In genomic region chr6:34267746-34268145, GRCh38 we compare ENCODE assay signal across 33 cellular contexts. TPM values are rescaled to one million over a fixed set of nuclear protein-coding genes. Genes with fewer than 3 reads are reported as not detected.
DNase-seq lines count a peak whose midpoint lies in the region; ATAC-seq, FAIRE-seq and TF ChIP-seq lines count a peak whose summit lies in the region.
"Had no signal": no experiment of that assay in that cellular context is flagged by ENCODE, and none has a peak within 500 bp of the region (broad histone marks: within the 10 kb centered on the region; RNA-seq: fewer than 3 reads in every experiment).

No MANE protein-coding gene starts in this region.

- ATAC-seq in HepG2, result no peak
- ATAC-seq in right lobe of liver, result no peak
- ATAC-seq in K562, result no peak
- ATAC-seq in gastroesophageal sphincter, result no peak
- ATAC-seq: A549; CD8-positive, alpha-beta T cell had no signal

- H3K27me3 ChIP-seq in HepG2 (ENCODE audit: control insufficient read depth in 1 of 2, insufficient read depth in 2 of 2, low read length in 2 of 2) (no peaks in the 10 kb centered on the region), right lobe of liver (no peaks in the 10 kb centered on the region), K562 (ENCODE audit: control insufficient read depth in 2 of 2, insufficient read depth in 2 of 2, low read length in 2 of 2) (no peaks in the 10 kb centered on the region), gastroesophageal sphincter (no peaks in the 10 kb centered on the region)
- H3K27me3 ChIP-seq: BE2C; BLaER1; BLaER1 treated with 17β-estradiol and CSF1 and Interleukin-3, amounts not matched to agents 10 nM and 100 nM had no signal

- FAIRE-seq in HepG2 (lab: Jason Lieb, UNC), result no peak
- no peak for FAIRE-seq in K562 (lab: Jason Lieb, UNC)
- FAIRE-seq: A204.1, A549, D721Med had no signal

- H3K79me2 ChIP-seq in HepG2 (ENCODE audit: insufficient read depth, low read length) (no peaks in the 10 kb centered on the region), K562 (ENCODE audit: control insufficient read depth, insufficient read depth, low read length) (0 out of 3 replicates have a peak, but pooled peaks cover 2% of the 10 kb centered on the region)

- H3K9ac ChIP-seq in HepG2 (ENCODE audit: insufficient read depth, low read depth, low read length) (no peak overlapping the region), K562 (ENCODE audit: insufficient read depth in 1 of 2, low read depth in 2 of 2, low read length in 2 of 2) (no peak overlapping the region)
- H3K9ac ChIP-seq: BLaER1; BLaER1 treated with 17β-estradiol and CSF1 and Interleukin-3, amounts not matched to agents 10 nM and 100 nM had no signal

- intact Hi-C loops in HepG2 (cut with micrococcal nuclease; ENCODE audit: unreplicated experiment), result no loop called here
- intact Hi-C loops in right lobe of liver (cut with DNase I), result no loop called here
- intact Hi-C loops in K562 (cut with micrococcal nuclease), result no loop called here

- TF ChIP-seq RAD21 in HepG2 (CRISPR knock-in tag; IDR thresholded peaks at IDR 0.05) (no peak), K562 (CRISPR knock-in tag; conservative IDR thresholded peaks at IDR 0.05 in 1 of 2, IDR thresholded peaks at IDR 0.05 in 1 of 2) (no peak)

- H3K9me3 ChIP-seq in HepG2 (ENCODE audit: low read length) (no peaks in the 10 kb centered on the region), right lobe of liver (no peaks in the 10 kb centered on the region), K562 (replicated peaks; ENCODE audit: control insufficient read depth, insufficient read depth, low read depth, low read length) (peaks cover 3% of the 10 kb centered on the region), gastroesophageal sphincter (peaks cover 0 to 7% (median 0%) of the 10 kb centered on the region in 3 donors)
- H3K9me3 ChIP-seq: A549, BE2C had no signal

- POLR2A ChIA-PET in HepG2 (lab: Yijun Ruan, JAX) (no interaction called here), HEK293T (lab: Yijun Ruan, JAX) (interaction anchor here (0.6 kb wide), 1 partner anchor 19 kb away, joined by 3 read pairs; the partner anchor contains the start of gene SMIM29), K562 (lab: Yijun Ruan, JAX) (interaction anchor here (0.6 to 1.0 kb wide), 4 partner anchors 14 to 33 kb away, joined by 3 to 5 read pairs (median 3); no protein-coding TSS in a partner anchor)

- H3K4me1 ChIP-seq in HepG2 (ENCODE audit: insufficient read depth, low read length) (0 out of 2 replicates have a peak, but pooled peaks cover 12% of the 10 kb centered on the region), right lobe of liver (no peaks in the 10 kb centered on the region), K562 (replicated peaks in 1 of 2; ENCODE audit: control insufficient read depth in 2 of 2, insufficient read depth in 2 of 2, low read length in 2 of 2) (peaks cover 8 to 9% of the 10 kb centered on the region in 2 experiments; a peak in 4 of 5 replicates), gastroesophageal sphincter (no peaks in the 10 kb centered on the region)
- H3K4me1 ChIP-seq: A549, BE2C, Caco-2 had no signal

- H2AFZ ChIP-seq in HepG2 (ENCODE audit: low read length) (no peak overlapping the region), K562 (ENCODE audit: low read depth, low read length) (no peak overlapping the region)

- CTCF ChIA-PET in HepG2 (lab: Yijun Ruan, JAX; ENCODE audit: low intra/inter-chr PET ratio, low total read pairs), result no interaction called here
- CTCF ChIA-PET in HEK293T (lab: Yijun Ruan, JAX), result no interaction called here
- CTCF ChIA-PET in K562 (lab: Yijun Ruan, JAX; ENCODE audit: low intra/inter-chr PET ratio), result no interaction called here

- H3K9me1 ChIP-seq in K562 (ENCODE audit: control insufficient read depth, insufficient read depth, low read length), result no peaks in the 10 kb centered on the region

- H3K4me2 ChIP-seq in HepG2 (ENCODE audit: low read depth, low read length), result no peak overlapping the region
- no peak overlapping the region for H3K4me2 ChIP-seq in K562 (ENCODE audit: insufficient read depth, low read length)
- H3K4me2 ChIP-seq: A549; BLaER1; BLaER1 treated with 17β-estradiol and CSF1 and Interleukin-3, amounts not matched to agents 10 nM and 100 nM had no signal

- no peak for TF ChIP-seq POLR2A in HepG2 (IDR thresholded peaks at IDR 0.05; ENCODE audit: insufficient read depth in 1 of 2, low read depth in 2 of 2, low read length in 2 of 2)
- no peak for TF ChIP-seq POLR2A in right lobe of liver (IDR thresholded peaks at IDR 0.05)
- no peak for TF ChIP-seq POLR2A in K562 (conservative IDR thresholded peaks at IDR 0.05)
- TF ChIP-seq POLR2A in gastroesophageal sphincter (IDR thresholded peaks at IDR 0.05), result no peak

- TF ChIP-seq EP300 in HepG2 (IDR thresholded peaks at IDR 0.05; ENCODE audit: low read depth in 2 of 2, low read length in 2 of 2) (no peak), HepG2 (CRISPR knock-in tag; IDR thresholded peaks at IDR 0.05; ENCODE audit: borderline replicate concordance) (no peak), K562 (IDR thresholded peaks at IDR 0.05; ENCODE audit: low read length) (no peak), gastroesophageal sphincter (IDR thresholded peaks at IDR 0.05) (no peak)

- in situ Hi-C loops in HepG2 (cut with HindIII; ENCODE audit: extremely low pct_ligation_motif_present, low pct_unique_long_range_greater_than_20kb), result no loop called here
- in situ Hi-C loops in K562 (cut with MboI), result no loop called here

- TF ChIP-seq CTCF in HepG2 (CRISPR knock-in tag; IDR thresholded peaks at IDR 0.05), result no peak
- no peak for TF ChIP-seq CTCF in right lobe of liver (IDR thresholded peaks at IDR 0.05)
- no peak for TF ChIP-seq CTCF in K562 (IDR thresholded peaks at IDR 0.05 in 2 of 3, conservative IDR thresholded peaks at IDR 0.05 in 1 of 3; ENCODE audit: insufficient read depth in 2 of 3, low read depth in 1 of 3, low read length in 3 of 3)
- TF ChIP-seq CTCF in gastroesophageal sphincter (IDR thresholded peaks at IDR 0.05), result no peak

- WGBS in HepG2 (ENCODE audit: low lambda C conversion rate), result 72% methylated on average over 2 of the region's 2 CpGs
- WGBS in right lobe of liver (ENCODE audit: insufficient coverage, low coverage, low lambda C conversion rate, missing lambda C conversion rate), result no CpG with 5 or more reads among the region's 2 CpGs
- 87% methylated on average over 2 of the region's 2 CpGs for WGBS in K562 (ENCODE audit: insufficient coverage, low coverage, missing lambda C conversion rate)
- 80 to 100% methylated on average over 1 of the region's 2 CpGs for WGBS in gastroesophageal sphincter (ENCODE audit: low coverage in 1 of 2), 2 donors

- H3K27ac ChIP-seq in HepG2 (ENCODE audit: extremely low read length, insufficient read depth, low read length) (no peak overlapping the region), right lobe of liver (no peak overlapping the region), K562 (ENCODE audit: extremely low read depth, low read depth, low read length) (no peak overlapping the region), gastroesophageal sphincter (no peak overlapping the region)
- H3K27ac ChIP-seq: 22Rv1; A549; BLaER1; BLaER1 treated with 17β-estradiol and CSF1 and Interleukin-3, amounts not matched to agents 10 nM and 100 nM; C4-2B had no signal

- H3K4me3 ChIP-seq in HepG2 (replicated peaks in 1 of 3; ENCODE audit: insufficient read depth in 1 of 3, low read depth in 2 of 3, low read length in 3 of 3) (no peak overlapping the region), right lobe of liver (no peak overlapping the region), K562 (no peak overlapping the region), gastroesophageal sphincter (no peak overlapping the region)
- H3K4me3 ChIP-seq: A549; BLaER1; BLaER1 treated with 17β-estradiol and CSF1 and Interleukin-3, amounts not matched to agents 10 nM and 100 nM had no signal

- H4K20me1 ChIP-seq in HepG2 (ENCODE audit: insufficient read depth, low read length) (no peaks in the 10 kb centered on the region), K562 (replicated peaks; ENCODE audit: control insufficient read depth, insufficient read depth, low read length) (no peaks in the 10 kb centered on the region)
- H4K20me1 ChIP-seq: BLaER1; BLaER1 treated with 17β-estradiol and CSF1 and Interleukin-3, amounts not matched to agents 10 nM and 100 nM had no signal

- DNase-seq in HepG2 (ENCODE audit: low spot score), result no peak
- DNase-seq in right lobe of liver, result no peak
- DNase-seq in HEK293T (ENCODE audit: extremely low spot score), result no peak
- no peak for DNase-seq in K562 (ENCODE audit: extremely low read depth in 1 of 4, low spot score in 3 of 4)
- no peak for DNase-seq in OCI-M2 (lab: John Stamatoyannopoulos, UW; ENCODE audit: unreplicated experiment)
- DNase-seq: 8988T; ACHN; AML-193; BE2C; C1 segment of cervical spinal cord; Caco-2; Calu3; CD4-positive, alpha-beta memory T cell; CD4-positive, alpha-beta T cell; CD4-positive, CD25-positive, alpha-beta regulatory T cell; CD8-positive, alpha-beta memory T cell; CD8-positive, alpha-beta T cell; COR-L47; DMS 273 treated with DMSO at 0.1 percent for 48 hours; DMS153; DMS53; DMS79; DMS79 treated with DMSO at 0.1 percent for 48 hours; DND-41; EL had no signal

- BruUV-seq in HepG2 (replicated peaks; lab: Mats Ljungman, UMichigan) (no TSS peak), K562 (replicated peaks; lab: Mats Ljungman, UMichigan) (no TSS peak)

- H3K36me3 ChIP-seq in HepG2 (replicated peaks in 1 of 2; ENCODE audit: control insufficient read depth in 1 of 2, insufficient read depth in 2 of 2, low read length in 2 of 2), result no peaks in the 10 kb centered on the region
- no peaks in the 10 kb centered on the region for H3K36me3 ChIP-seq in right lobe of liver
- no peaks in the 10 kb centered on the region for H3K36me3 ChIP-seq in K562 (ENCODE audit: control insufficient read depth, insufficient read depth, low read length)
- H3K36me3 ChIP-seq in gastroesophageal sphincter, result no peaks in the 10 kb centered on the region
- H3K36me3 ChIP-seq: BE2C, BLaER1 had no signal

RNA-seq across cellular contexts. Expression of gene SMIM29, which starts 18.9 kb away (rescaled TPM):
- total RNA-seq in HepG2 (2016; rRNA removed; fragmentation: Illumina TruSeq; extraction: Trizol) (11.2 and 15.3 TPM in 2 replicates), right lobe of liver (10 to 100 TPM in 1 of 6 experiments, 1 to 10 TPM in 5; 5.0 to 13.4 (median 8.8) TPM), K562 (2014; rRNA removed) (31.8 and 42.1 TPM in 2 replicates), K562 (2014; rRNA removed; fragmentation: Illumina TruSeq; extraction: Trizol) (4.6 and 6.5 TPM in 2 replicates), K562 (2015; rRNA removed; fragmentation: Illumina TruSeq; extraction: Trizol) (18.2 and 21.9 TPM in 2 replicates), K562 (2021) (30.1 and 35.5 TPM in 2 replicates), gastroesophageal sphincter (10 to 100 TPM in 3 of 4 donors, 1 to 10 TPM in 1; 9.7 to 34.7 (median 22.6) TPM)
- total RNA-seq in HepG2 (2016; cell fraction: cytosol; rRNA removed; fragmentation: Illumina TruSeq; extraction: Trizol; ENCODE audit: low read depth), result 78.6 and 81.3 TPM in 2 replicates
- 9.2 and 15.5 TPM in 2 replicates for total RNA-seq in HepG2 (2016; cell fraction: insoluble cytoplasmic fraction; rRNA removed; fragmentation: Illumina TruSeq; extraction: Trizol)
- total RNA-seq in HepG2 (2016; cell fraction: membrane; rRNA removed; fragmentation: Illumina TruSeq; extraction: Trizol), result 58.3 and 62.1 TPM in 2 replicates
- 7.2 and 10.1 TPM in 2 replicates for total RNA-seq in HepG2 (2016; cell fraction: nucleus; rRNA removed; fragmentation: Illumina TruSeq; extraction: Trizol)
- polyA plus RNA-seq in HepG2 (2011; rRNA removed) (8.8 and 11.9 TPM in 2 replicates), K562 (2011; rRNA removed) (29.1 and 74.4 TPM in 2 replicates), K562 (2014; fragmentation: Illumina TruSeq; extraction: Trizol) (20.9 and 39.0 TPM in 2 replicates), K562 (2014; fragmentation: Nextera tagmentation; extraction: Ambion mirVana) (10 to 100 TPM; 13.1 to 13.7 TPM), K562 (2014; rRNA removed) (34.9 and 36.7 TPM in 2 replicates)
- polyA plus RNA-seq in HepG2 (2011; cell fraction: cytosol; rRNA removed), result 9.0 and 13.2 TPM in 2 replicates
- polyA plus RNA-seq in HepG2 (2011; cell fraction: nucleus; rRNA removed), result 14.4 and 18.0 TPM in 2 replicates
- 3.4 and 5.5 TPM in 2 replicates for polyA plus RNA-seq in HepG2 (2012)
- polyA plus RNA-seq in HepG2 (2016; cell fraction: cytosol; fragmentation: Illumina TruSeq; extraction: Trizol; ENCODE audit: low read depth), result 91.0 and 94.0 TPM in 2 replicates
- 9.6 and 11.4 TPM in 2 replicates for polyA plus RNA-seq in HepG2 (2016; cell fraction: insoluble cytoplasmic fraction; fragmentation: Illumina TruSeq; extraction: Trizol; ENCODE audit: low read depth)
- 61.6 and 63.3 TPM in 2 replicates for polyA plus RNA-seq in HepG2 (2016; cell fraction: membrane; fragmentation: Illumina TruSeq; extraction: Trizol; ENCODE audit: low read depth)
- 13.3 and 16.8 TPM in 2 replicates for polyA plus RNA-seq in HepG2 (2016; cell fraction: nucleus; fragmentation: Illumina TruSeq; extraction: Trizol; ENCODE audit: insufficient read depth, low read depth)
- polyA minus RNA-seq in HepG2 (2011; rRNA and poly(A)+ RNA removed; ENCODE audit: low replicate concordance), result 13.5 and 15.5 TPM in 2 replicates
- polyA minus RNA-seq in HepG2 (2011; cell fraction: cytosol; rRNA and poly(A)+ RNA removed), result 3.9 and 4.0 TPM in 2 replicates
- polyA minus RNA-seq in HepG2 (2011; cell fraction: nucleus; rRNA and poly(A)+ RNA removed), result 5.6 and 6.4 TPM in 2 replicates
- 9.6 and 43.3 TPM in 2 replicates for total RNA-seq in K562 (2011; cell fraction: chromatin; rRNA removed; ENCODE audit: low replicate concordance)
- 62.9 and 65.8 TPM in 2 replicates for total RNA-seq in K562 (2011; cell fraction: nucleolus; rRNA removed)
- total RNA-seq in K562 (2011; cell fraction: nucleoplasm; rRNA removed), result 33.6 and 43.7 TPM in 2 replicates
- polyA plus RNA-seq in K562 (2011; cell fraction: cytosol; rRNA removed), result 106 and 151 TPM in 2 replicates
- 87.3 and 88.9 TPM in 2 replicates for polyA plus RNA-seq in K562 (2011; cell fraction: nucleus; rRNA removed)
- polyA plus RNA-seq in K562 (2012), result 43.9 and 73.7 TPM in 2 replicates
- 10.5 and 14.6 TPM in 2 replicates for polyA minus RNA-seq in K562 (2011; rRNA and poly(A)+ RNA removed)
- polyA minus RNA-seq in K562 (2011; cell fraction: cytosol; rRNA and poly(A)+ RNA removed), result 18.3 and 35.8 TPM in 2 replicates
- polyA minus RNA-seq in K562 (2011; cell fraction: nucleus; rRNA and poly(A)+ RNA removed), result 43.4 and 63.9 TPM in 2 replicates

RNA-seq across cellular contexts. Expression of gene HMGA1, which starts 31.1 kb away (rescaled TPM):
- total RNA-seq in HepG2 (2016; rRNA removed; fragmentation: Illumina TruSeq; extraction: Trizol) (145 and 150 TPM in 2 replicates), right lobe of liver (10 to 100 TPM in 5 of 6 experiments, 1 to 10 TPM in 1; 7.9 to 23.6 (median 14.8) TPM), K562 (2014; rRNA removed) (1,004 and 1,256 TPM in 2 replicates), K562 (2014; rRNA removed; fragmentation: Illumina TruSeq; extraction: Trizol) (270 and 326 TPM in 2 replicates), K562 (2015; rRNA removed; fragmentation: Illumina TruSeq; extraction: Trizol) (594 and 609 TPM in 2 replicates), K562 (2021) (1,947 and 1,950 TPM in 2 replicates), gastroesophageal sphincter (10 to 100 TPM in 3 of 4 donors, 1 to 10 TPM in 1; 8.1 to 24.5 (median 18.1) TPM)
- 82.4 and 94.2 TPM in 2 replicates for total RNA-seq in HepG2 (2016; cell fraction: cytosol; rRNA removed; fragmentation: Illumina TruSeq; extraction: Trizol; ENCODE audit: low read depth)
- 136 and 144 TPM in 2 replicates for total RNA-seq in HepG2 (2016; cell fraction: insoluble cytoplasmic fraction; rRNA removed; fragmentation: Illumina TruSeq; extraction: Trizol)
- total RNA-seq in HepG2 (2016; cell fraction: membrane; rRNA removed; fragmentation: Illumina TruSeq; extraction: Trizol), result 218 and 242 TPM in 2 replicates
- 54.7 and 67.6 TPM in 2 replicates for total RNA-seq in HepG2 (2016; cell fraction: nucleus; rRNA removed; fragmentation: Illumina TruSeq; extraction: Trizol)
- polyA plus RNA-seq in HepG2 (2011; rRNA removed) (110 and 117 TPM in 2 replicates), K562 (2011; rRNA removed) (205 and 451 TPM in 2 replicates), K562 (2014; fragmentation: Illumina TruSeq; extraction: Trizol) (1,608 and 1,897 TPM in 2 replicates), K562 (2014; fragmentation: Nextera tagmentation; extraction: Ambion mirVana) (10 to 100 TPM; 27.8 to 58.8 TPM), K562 (2014; rRNA removed) (1,026 and 1,125 TPM in 2 replicates)
- 75.3 and 119 TPM in 2 replicates for polyA plus RNA-seq in HepG2 (2011; cell fraction: cytosol; rRNA removed)
- 94.8 and 98.5 TPM in 2 replicates for polyA plus RNA-seq in HepG2 (2011; cell fraction: nucleus; rRNA removed)
- polyA plus RNA-seq in HepG2 (2012), result 124 and 156 TPM in 2 replicates
- polyA plus RNA-seq in HepG2 (2016; cell fraction: cytosol; fragmentation: Illumina TruSeq; extraction: Trizol; ENCODE audit: low read depth), result 263 TPM in 2 replicates
- 365 and 450 TPM in 2 replicates for polyA plus RNA-seq in HepG2 (2016; cell fraction: insoluble cytoplasmic fraction; fragmentation: Illumina TruSeq; extraction: Trizol; ENCODE audit: low read depth)
- 531 and 581 TPM in 2 replicates for polyA plus RNA-seq in HepG2 (2016; cell fraction: membrane; fragmentation: Illumina TruSeq; extraction: Trizol; ENCODE audit: low read depth)
- polyA plus RNA-seq in HepG2 (2016; cell fraction: nucleus; fragmentation: Illumina TruSeq; extraction: Trizol; ENCODE audit: insufficient read depth, low read depth), result 216 and 222 TPM in 2 replicates
- polyA minus RNA-seq in HepG2 (2011; rRNA and poly(A)+ RNA removed; ENCODE audit: low replicate concordance), result 74.1 and 108 TPM in 2 replicates
- polyA minus RNA-seq in HepG2 (2011; cell fraction: cytosol; rRNA and poly(A)+ RNA removed), result 75.7 and 94.8 TPM in 2 replicates
- 17.0 and 21.0 TPM in 2 replicates for polyA minus RNA-seq in HepG2 (2011; cell fraction: nucleus; rRNA and poly(A)+ RNA removed)
- total RNA-seq in K562 (2011; cell fraction: chromatin; rRNA removed; ENCODE audit: low replicate concordance), result 30.6 and 67.6 TPM in 2 replicates
- total RNA-seq in K562 (2011; cell fraction: nucleolus; rRNA removed), result 97.4 and 98.8 TPM in 2 replicates
- total RNA-seq in K562 (2011; cell fraction: nucleoplasm; rRNA removed), result 112 and 202 TPM in 2 replicates
- 348 and 767 TPM in 2 replicates for polyA plus RNA-seq in K562 (2011; cell fraction: cytosol; rRNA removed)
- polyA plus RNA-seq in K562 (2011; cell fraction: nucleus; rRNA removed), result 229 and 367 TPM in 2 replicates
- polyA plus RNA-seq in K562 (2012), result 830 and 1,263 TPM in 2 replicates
- 66.3 and 71.3 TPM in 2 replicates for polyA minus RNA-seq in K562 (2011; rRNA and poly(A)+ RNA removed)
- polyA minus RNA-seq in K562 (2011; cell fraction: cytosol; rRNA and poly(A)+ RNA removed), result 364 and 449 TPM in 2 replicates
- polyA minus RNA-seq in K562 (2011; cell fraction: nucleus; rRNA and poly(A)+ RNA removed), result 49.0 and 60.6 TPM in 2 replicates

Comparison
In these comparisons a context has a peak if more than half of its experiments do, and no peak if none do; other contexts are left out.
1. Of the 241 proteins assayed by ChIP-seq in both HepG2 and K562: peak only in HepG2: none; only in K562: none; in both: ZNF121; in neither: 240.